Comparison of ENCODE assay signal across 36 cellular contexts in genomic region chr6:30093951-30094350, GRCh38. TPM values are rescaled to one million over a fixed set of nuclear protein-coding genes. Genes with fewer than 3 reads are reported as not detected.
A peak's percentile ranks its signal among the peaks of the same experiment; 100 is the strongest.
DNase-seq lines count a peak whose midpoint lies in the region; ATAC-seq and TF ChIP-seq lines count a peak whose summit lies in the region.
"Had no signal": no experiment of that assay in that cellular context is flagged by ENCODE, and none has a peak within 500 bp of the region (broad histone marks: within the 10 kb centered on the region; RNA-seq: fewer than 3 reads in every experiment).

No MANE protein-coding gene starts in this region.

- no peak overlapping the region for H3K4me3 Mint-ChIP-seq in activated CD4-positive, alpha-beta T cell treated with anti-CD3 and anti-CD28 coated beads, Interleukin-2, amount 10 ng/mL, durations not matched to agents 24 days and 14 days
- H3K4me3 Mint-ChIP-seq in T-helper 17 cell (no peak overlapping the region), endothelial cell (ENCODE audit: unreplicated experiment) (no peak overlapping the region)
- no peak overlapping the region for H3K4me3 Mint-ChIP-seq in stimulated activated effector memory CD8-positive, alpha-beta T cell treated with anti-CD3 and anti-CD28 coated beads, Interleukin-12 subunit alpha, Interleukin-12 subunit beta, amount 100 ng/mL, for 72 hours
- H3K4me3 Mint-ChIP-seq: B cell; CD4-positive, alpha-beta memory T cell; CD4-positive, alpha-beta T cell; CD8-positive, alpha-beta memory T cell; CD8-positive, alpha-beta T cell had no signal

- no peak for TF ChIP-seq CTCF in endothelial cell (IDR thresholded peaks at IDR 0.05; ENCODE audit: unreplicated experiment)
- no peak for TF ChIP-seq CTCF in lower leg skin (IDR thresholded peaks at IDR 0.05)
- TF ChIP-seq CTCF in GM10266 (IDR thresholded peaks at IDR 0.05; ENCODE audit: control insufficient read depth, insufficient read depth, low read depth, missing control alignments), result no peak

- H3K27ac Mint-ChIP-seq in activated CD4-positive, alpha-beta T cell treated with anti-CD3 and anti-CD28 coated beads, Interleukin-2, amount 10 ng/mL, durations not matched to agents 24 days and 14 days, result no peak overlapping the region
- H3K27ac Mint-ChIP-seq in T-helper 17 cell (peak overlapping the region; percentile 37), endothelial cell (ENCODE audit: unreplicated experiment) (peak overlapping the region; percentile 64)
- H3K27ac Mint-ChIP-seq in stimulated activated effector memory CD8-positive, alpha-beta T cell treated with anti-CD3 and anti-CD28 coated beads, Interleukin-12 subunit alpha, Interleukin-12 subunit beta, amount 100 ng/mL, for 72 hours, result no peak overlapping the region
- H3K27ac Mint-ChIP-seq: B cell; CD14-positive monocyte; CD4-positive, alpha-beta memory T cell; CD4-positive, alpha-beta T cell; CD4-positive, CD25-positive, alpha-beta regulatory T cell; CD8-positive, alpha-beta T cell had no signal

- intact Hi-C loops in activated CD4-positive, alpha-beta T cell treated with anti-CD3 and anti-CD28 coated beads, Interleukin-2, amount 10 ng/mL, durations not matched to agents 24 days and 14 days (cut with micrococcal nuclease), result no loop called here
- intact Hi-C loops in lower leg skin (cut with DNase I; ENCODE audit: low total_unique reads), result no loop called here

- H3K36me3 Mint-ChIP-seq in activated CD4-positive, alpha-beta T cell treated with anti-CD3 and anti-CD28 coated beads, Interleukin-2, amount 10 ng/mL, durations not matched to agents 24 days and 14 days (ENCODE audit: low read depth), result no peaks in the 10 kb centered on the region
- H3K36me3 Mint-ChIP-seq in T-helper 17 cell (ENCODE audit: low read depth) (peaks cover 15% of the 10 kb centered on the region), endothelial cell (ENCODE audit: low read depth, unreplicated experiment) (peaks cover 5% of the 10 kb centered on the region)
- H3K36me3 Mint-ChIP-seq in stimulated activated effector memory CD8-positive, alpha-beta T cell treated with anti-CD3 and anti-CD28 coated beads, Interleukin-12 subunit alpha, Interleukin-12 subunit beta, amount 100 ng/mL, for 72 hours, result no peaks in the 10 kb centered on the region
- H3K36me3 Mint-ChIP-seq: CD14-positive monocyte; CD4-positive, alpha-beta memory T cell; CD4-positive, CD25-positive, alpha-beta regulatory T cell; CD8-positive, alpha-beta T cell had no signal

- peaks cover 6% of the 10 kb centered on the region for H3K4me1 Mint-ChIP-seq in activated CD4-positive, alpha-beta T cell treated with anti-CD3 and anti-CD28 coated beads, Interleukin-2, amount 10 ng/mL, durations not matched to agents 24 days and 14 days
- peaks cover 23% of the 10 kb centered on the region for H3K4me1 Mint-ChIP-seq in T-helper 17 cell
- H3K4me1 Mint-ChIP-seq in endothelial cell (ENCODE audit: unreplicated experiment), result peaks cover 52% of the 10 kb centered on the region
- H3K4me1 Mint-ChIP-seq in stimulated activated effector memory CD8-positive, alpha-beta T cell treated with anti-CD3 and anti-CD28 coated beads, Interleukin-12 subunit alpha, Interleukin-12 subunit beta, amount 100 ng/mL, for 72 hours, result peaks cover 5% of the 10 kb centered on the region
- H3K4me1 Mint-ChIP-seq: CD14-positive monocyte had no signal

- no peak overlapping the region for H3K4me3 ChIP-seq in lower leg skin (ENCODE audit: low read depth, poor library complexity, severe bottlenecking)
- H3K4me3 ChIP-seq: A549; BLaER1; BLaER1 treated with 17β-estradiol and CSF1 and Interleukin-3, amounts not matched to agents 10 nM and 100 nM had no signal

- no peaks in the 10 kb centered on the region for H3K9me3 Mint-ChIP-seq in activated CD4-positive, alpha-beta T cell treated with anti-CD3 and anti-CD28 coated beads, Interleukin-2, amount 10 ng/mL, durations not matched to agents 24 days and 14 days
- H3K9me3 Mint-ChIP-seq in endothelial cell (ENCODE audit: unreplicated experiment), result no peaks in the 10 kb centered on the region
- H3K9me3 Mint-ChIP-seq in stimulated activated effector memory CD8-positive, alpha-beta T cell treated with anti-CD3 and anti-CD28 coated beads, Interleukin-12 subunit alpha, Interleukin-12 subunit beta, amount 100 ng/mL, for 72 hours, result no peaks in the 10 kb centered on the region
- H3K9me3 Mint-ChIP-seq: CD4-positive, alpha-beta T cell; CD8-positive, alpha-beta memory T cell; CD8-positive, alpha-beta T cell had no signal

- H3K9me3 ChIP-seq in T-helper 17 cell (ENCODE audit: control insufficient read depth, low read length, poor library complexity, severe bottlenecking), result no peaks in the 10 kb centered on the region
- H3K9me3 ChIP-seq: A549; BE2C; BLaER1; BLaER1 treated with 17β-estradiol and CSF1 and Interleukin-3, amounts not matched to agents 10 nM and 100 nM; Caco-2 had no signal

- DNase-seq in activated CD4-positive, alpha-beta T cell treated with anti-CD3 and anti-CD28 coated beads, Interleukin-2, amount 10 ng/mL, durations not matched to agents 24 days and 14 days, result peak; percentile 43
- DNase-seq in activated CD4-positive, alpha-beta T cell treated with anti-CD3 and anti-CD28 coated beads, Interleukin-2, amount 50 U/mL, for 4 hours, result no peak
- DNase-seq in T-helper 17 cell, result no peak
- DNase-seq in endothelial cell (ENCODE audit: low spot score), result no peak
- DNase-seq in stimulated activated effector memory CD8-positive, alpha-beta T cell treated with anti-CD3 and anti-CD28 coated beads, Interleukin-12 subunit alpha, Interleukin-12 subunit beta, amount 100 ng/mL, for 72 hours (ENCODE audit: low spot score in 2 of 2), result no peak
- DNase-seq in hepatic stellate cell (ENCODE audit: low spot score), result no peak
- DNase-seq in lower leg skin (ENCODE audit: low spot score in 2 of 2), result no peak
- no peak for DNase-seq in GM10266 (ENCODE audit: extremely low spot score)
- DNase-seq: 8988T; ACHN; AML-193; BE2C; C1 segment of cervical spinal cord; Caco-2; Calu3; CD4-positive, alpha-beta memory T cell; CD4-positive, alpha-beta T cell; CD4-positive, CD25-positive, alpha-beta regulatory T cell; CD8-positive, alpha-beta memory T cell; CD8-positive, alpha-beta T cell; COR-L47; DMS 273 treated with DMSO at 0.1 percent for 48 hours; DMS153; DMS53; DMS79; DMS79 treated with DMSO at 0.1 percent for 48 hours; DND-41; EL had no signal

- peaks cover 75% of the 10 kb centered on the region for H3K27me3 Mint-ChIP-seq in activated CD4-positive, alpha-beta T cell treated with anti-CD3 and anti-CD28 coated beads, Interleukin-2, amount 10 ng/mL, durations not matched to agents 24 days and 14 days
- H3K27me3 Mint-ChIP-seq in T-helper 17 cell (peaks cover 90% of the 10 kb centered on the region), endothelial cell (ENCODE audit: unreplicated experiment) (peaks cover 9% of the 10 kb centered on the region)

- TF ChIP-seq POLR2A in lower leg skin (IDR thresholded peaks at IDR 0.05), result no peak

- ATAC-seq in T-helper 17 cell, result no peak
- ATAC-seq in stimulated activated effector memory CD8-positive, alpha-beta T cell treated with anti-CD3 and anti-CD28 coated beads, Interleukin-12 subunit alpha, Interleukin-12 subunit beta, amount 100 ng/mL, for 72 hours, result peak; percentile 28
- ATAC-seq: A549; CD8-positive, alpha-beta T cell had no signal

- WGBS in lower leg skin, 2 donors, result 64 to 75% methylated on average over 2 of the region's 2 CpGs

RNA-seq across cellular contexts. Expression of gene RNF39, which starts 18.4 kb away (rescaled TPM):
- total RNA-seq in activated CD4-positive, alpha-beta T cell treated with anti-CD3 and anti-CD28 coated beads, Interleukin-2, amount 10 ng/mL, durations not matched to agents 24 days and 14 days, result not detected in 2 replicates
- total RNA-seq in T-helper 17 cell, result not detected
- total RNA-seq in endothelial cell (ENCODE audit: unreplicated experiment), result not detected
- 100 to 1,000 TPM in 3 of 4 donors, 10 to 100 TPM in 1; 96.9 to 113 (median 108) TPM for total RNA-seq in lower leg skin
- total RNA-seq: A172; A673; B cell; CD4-positive, alpha-beta memory T cell; CD4-positive, alpha-beta T cell; CD4-positive, CD25-positive, alpha-beta regulatory T cell; CD8-positive, alpha-beta memory T cell; CD8-positive, alpha-beta T cell had no signal

RNA-seq across cellular contexts. Expression of gene TRIM31, which starts 18.9 kb away (rescaled TPM):
- total RNA-seq in activated CD4-positive, alpha-beta T cell treated with anti-CD3 and anti-CD28 coated beads, Interleukin-2, amount 10 ng/mL, durations not matched to agents 24 days and 14 days, result 0.09 TPM in 1 of 2 replicates, not detected in the other
- total RNA-seq in T-helper 17 cell (not detected), endothelial cell (ENCODE audit: unreplicated experiment) (not detected), lower leg skin (under 1 TPM in 1 of 4 donors, not detected in 3; 0.29 TPM)
- total RNA-seq: A172; A673; B cell; CD4-positive, alpha-beta T cell; CD4-positive, CD25-positive, alpha-beta regulatory T cell; CD8-positive, alpha-beta memory T cell; CD8-positive, alpha-beta T cell had no signal

RNA-seq across cellular contexts. Expression of gene PPP1R11, which starts 27.0 kb away (rescaled TPM):
- total RNA-seq in activated CD4-positive, alpha-beta T cell treated with anti-CD3 and anti-CD28 coated beads, Interleukin-2, amount 10 ng/mL, durations not matched to agents 24 days and 14 days, result 60.9 and 61.1 TPM in 2 replicates
- total RNA-seq in T-helper 17 cell (10 to 100 TPM; 52.1 to 52.4 TPM), endothelial cell (ENCODE audit: unreplicated experiment) (39.3 TPM), lower leg skin (10 to 100 TPM; 32.2 to 38.2 (median 36.6) TPM)

RNA-seq across cellular contexts. Expression of gene POLR1H, which starts 32.9 kb away (rescaled TPM):
- 85.6 and 87.0 TPM in 2 replicates for total RNA-seq in activated CD4-positive, alpha-beta T cell treated with anti-CD3 and anti-CD28 coated beads, Interleukin-2, amount 10 ng/mL, durations not matched to agents 24 days and 14 days
- 10 to 100 TPM; 28.9 to 31.7 TPM for total RNA-seq in T-helper 17 cell
- total RNA-seq in endothelial cell (ENCODE audit: unreplicated experiment), result 39.0 TPM
- total RNA-seq in lower leg skin, result 10 to 100 TPM; 27.4 to 37.8 (median 33.6) TPM

RNA-seq across cellular contexts. Expression of gene TRIM40, which starts 42.0 kb away (rescaled TPM):
- total RNA-seq in activated CD4-positive, alpha-beta T cell treated with anti-CD3 and anti-CD28 coated beads, Interleukin-2, amount 10 ng/mL, durations not matched to agents 24 days and 14 days, result not detected in 2 replicates
- total RNA-seq in T-helper 17 cell (1 to 10 TPM in 1 of 2 donors, under 1 TPM in 1; 0.22 to 3.5 TPM), endothelial cell (ENCODE audit: unreplicated experiment) (not detected), lower leg skin (not detected)
- total RNA-seq: A172; A673; B cell; Caco-2; Calu3; CD4-positive, alpha-beta memory T cell; CD4-positive, alpha-beta T cell; CD8-positive, alpha-beta memory T cell; CD8-positive, alpha-beta T cell; Daoy had no signal

Comparison
In these comparisons a context has a peak if more than half of its experiments do, and no peak if none do; other contexts are left out.
1. H3K27ac Mint-ChIP-seq: peak in T-helper 17 cell (single experiment) and endothelial cell (single experiment); none in activated CD4-positive, alpha-beta T cell treated with anti-CD3 and anti-CD28 coated beads, Interleukin-2, amount 10 ng/mL, durations not matched to agents 24 days and 14 days (single experiment) and stimulated activated effector memory CD8-positive, alpha-beta T cell treated with anti-CD3 and anti-CD28 coated beads, Interleukin-12 subunit alpha, Interleukin-12 subunit beta, amount 100 ng/mL, for 72 hours (single experiment).
2. RNA of gene RNF39, which starts 18.4 kb away (total RNA-seq): 96.9 to 113 TPM in lower leg skin; not detected in endothelial cell (single experiment), not detected in activated CD4-positive, alpha-beta T cell treated with anti-CD3 and anti-CD28 coated beads, Interleukin-2, amount 10 ng/mL, durations not matched to agents 24 days and 14 days and not detected in T-helper 17 cell; every median in the first group is over 10 times any median in the second.